In the genomic region with DNA sequence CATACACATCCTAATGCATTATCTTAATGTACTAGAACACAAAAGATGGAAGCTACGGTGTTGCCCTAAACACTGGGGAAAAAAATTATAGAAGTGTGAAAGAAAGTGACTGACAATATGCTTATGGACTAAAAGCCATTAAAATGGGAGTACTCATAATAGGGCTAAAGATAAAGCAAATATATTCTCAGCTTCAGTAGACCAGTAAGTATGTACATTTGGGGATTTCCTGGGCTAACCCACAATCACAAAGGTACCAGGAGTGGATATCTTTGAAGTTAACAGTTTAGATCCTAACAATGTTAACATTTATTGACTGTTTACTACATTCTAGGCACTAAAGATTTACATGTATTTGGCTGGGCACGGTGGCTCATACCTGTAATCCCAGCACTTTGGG, we compare ENCODE assay signal across 22 cellular contexts.
"Had no signal": no experiment of that assay in that cellular context is flagged by ENCODE, and none has a peak within 500 bp of the region (broad histone marks: within the 10 kb centered on the region; RNA-seq: fewer than 3 reads in every experiment).

No MANE protein-coding gene starts in this region.

- H3K27ac ChIP-seq: esophagus squamous epithelium, gastroesophageal sphincter, left ventricle myocardium inferior, lower lobe of right lung, parathyroid adenoma, spleen, stomach, suprapubic skin, tibial artery, upper lobe of left lung, uterus had no signal

- H3K9ac ChIP-seq: parathyroid adenoma had no signal

- H3K27me3 Mint-ChIP-seq: dendritic cell treated with granulocyte-macrophage colony-stimulating factor and Interleukin-4, amounts not matched to agents 40 ng/mL and 50 ng/mL, for 4 days; memory B cell; natural killer cell treated with Interleukin-12 subunit alpha and Interleukin-12 subunit beta and Interleukin-15 and Interleukin-18, amount 100 ng/mL, for 72 hours; stimulated activated naive B cell treated with anti-CD40 and anti-IgM and Interleukin-4, amounts not matched to agents 10 μg/mL and 1 μg/mL and 100 μg/mL, for 72 hours had no signal

- H3K36me3 ChIP-seq: uterus had no signal

- H3K4me1 Mint-ChIP-seq: memory B cell had no signal

- DNase-seq: esophagus squamous epithelium; glutamatergic neuron; immature natural killer cell; left cardiac atrium; left ventricle myocardium inferior; lower lobe of right lung; spleen; stimulated activated CD4-positive, alpha-beta T cell treated with anti-CD3 and anti-CD28 coated beads, Interleukin-15, amount 100 ng/mL, for 24 hours; stimulated activated CD4-positive, alpha-beta T cell treated with anti-CD3 and anti-CD28 coated beads, Interleukin-1b, Interleukin-23, amount 100 ng/mL, for 48 hours; stimulated activated CD4-positive, alpha-beta T cell treated with anti-CD3 and anti-CD28 coated beads, Interleukin-4, amount 100 ng/mL, for 4 hours; stimulated activated naive B cell treated with anti-CD40 and anti-IgM and Interleukin-4, amounts not matched to agents 10 μg/mL and 1 μg/mL and 100 μg/mL, for 72 hours; stomach; tibial artery; upper lobe of left lung; uterus had no signal

- H3K4me3 Mint-ChIP-seq: dendritic cell treated with granulocyte-macrophage colony-stimulating factor and Interleukin-4, amounts not matched to agents 40 ng/mL and 50 ng/mL, for 4 days; immature natural killer cell; memory B cell; natural killer cell treated with Interleukin-12 subunit alpha and Interleukin-12 subunit beta and Interleukin-15 and Interleukin-18, amount 100 ng/mL, for 72 hours; stimulated activated naive B cell treated with anti-CD40 and anti-IgM and Interleukin-4, amounts not matched to agents 10 μg/mL and 1 μg/mL and 100 μg/mL, for 72 hours had no signal

- H3K79me2 ChIP-seq: parathyroid adenoma had no signal

- ATAC-seq: gastroesophageal sphincter; lower lobe of right lung; natural killer cell treated with Interleukin-12 subunit alpha and Interleukin-12 subunit beta and Interleukin-15 and Interleukin-18, amount 100 ng/mL, for 72 hours; sciatic nerve; stimulated activated naive B cell treated with anti-CD40 and anti-IgM and Interleukin-4, amounts not matched to agents 10 μg/mL and 1 μg/mL and 100 μg/mL, for 72 hours had no signal

- H3K27ac Mint-ChIP-seq: dendritic cell treated with granulocyte-macrophage colony-stimulating factor and Interleukin-4, amounts not matched to agents 40 ng/mL and 50 ng/mL, for 4 days; memory B cell; natural killer cell treated with Interleukin-12 subunit alpha and Interleukin-12 subunit beta and Interleukin-15 and Interleukin-18, amount 100 ng/mL, for 72 hours; stimulated activated naive B cell treated with anti-CD40 and anti-IgM and Interleukin-4, amounts not matched to agents 10 μg/mL and 1 μg/mL and 100 μg/mL, for 72 hours had no signal

- H3K27me3 ChIP-seq: esophagus squamous epithelium, gastroesophageal sphincter, spleen, stomach, suprapubic skin, tibial artery, upper lobe of left lung, uterus had no signal

- H3K4me3 ChIP-seq: esophagus squamous epithelium, gastroesophageal sphincter, left ventricle myocardium inferior, lower lobe of right lung, spleen, stomach, suprapubic skin, tibial artery, upper lobe of left lung, uterus had no signal

- H3K4me1 ChIP-seq: esophagus squamous epithelium, left ventricle myocardium inferior, lower lobe of right lung, parathyroid adenoma, spleen, suprapubic skin, upper lobe of left lung, uterus had no signal
